In the genomic region with DNA sequence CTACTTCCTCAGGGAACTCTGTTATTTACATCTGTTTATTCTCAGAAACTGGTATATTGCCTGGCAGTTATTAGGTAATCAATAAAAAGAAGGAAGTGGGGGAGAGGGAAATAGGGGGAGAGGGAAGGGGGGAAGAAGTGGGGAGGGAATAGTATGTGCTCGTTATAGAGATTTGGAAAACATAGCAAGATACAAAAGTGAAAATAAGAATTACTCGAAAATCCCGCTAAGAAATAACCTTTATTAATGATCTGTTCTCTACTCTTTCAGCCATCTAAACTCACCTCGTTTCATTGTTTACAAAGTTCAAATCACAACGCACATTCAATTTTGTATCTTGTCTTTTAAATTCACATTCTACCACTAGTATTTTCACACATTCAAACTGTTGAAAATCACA, we compare ENCODE assay signal across 8 cellular contexts.
"Had no signal": no experiment of that assay in that cellular context is flagged by ENCODE, and none has a peak within 500 bp of the region (broad histone marks: within the 10 kb centered on the region; RNA-seq: fewer than 3 reads in every experiment).

No MANE protein-coding gene starts in this region.

- H3K27ac Mint-ChIP-seq: IgD-negative memory B cell had no signal

- DNase-seq: GM23248, GOT3, H7, KG1 had no signal

- H3K4me3 Mint-ChIP-seq: IgD-negative memory B cell had no signal

- FAIRE-seq: HTR-8/SVneo had no signal

- H3K27ac ChIP-seq: GM23248 had no signal

- H3K4me1 ChIP-seq: HAP-1 had no signal

- ATAC-seq: HCT116 had no signal

- H3K9me3 Mint-ChIP-seq: IgD-negative memory B cell had no signal

- H3K36me3 ChIP-seq: HAP-1 had no signal

- H2AFZ ChIP-seq: GM23248 had no signal

- H3K4me3 ChIP-seq: GM23248, HAP-1 had no signal

- H3K36me3 Mint-ChIP-seq: IgD-negative memory B cell had no signal

- H3K9me3 ChIP-seq: HAP-1 had no signal

- H3K9ac ChIP-seq: GM23248 had no signal
